Comparison of ENCODE assay signal across 8 cellular contexts in genomic region chr7:140640727-140641531, GRCh38. TPM values are rescaled to one million over a fixed set of nuclear protein-coding genes. Genes with fewer than 3 reads are reported as not detected.
DNase-seq lines count a peak whose midpoint lies in the region; ATAC-seq and TF ChIP-seq lines count a peak whose summit lies in the region.

Gene DENND2A, minus strand, starts transcription at chr7:140640813. Its CDS starts 38,416 bp downstream, at chr7:140602397.

- no peak for TF ChIP-seq CTCF in gastrocnemius medialis (IDR thresholded peaks at IDR 0.05 in 4 of 5, conservative IDR thresholded peaks at IDR 0.05 in 1 of 5)

- in situ Hi-C loops in gastrocnemius medialis (cut with MboI; ENCODE audit: low sequenced_read_pairs in 4 of 4): no loop called here

- DNase-seq in activated CD4-positive, alpha-beta T cell treated with anti-CD3 and anti-CD28 coated beads for 48 hours: peak; percentile 13
- DNase-seq in activated CD4-positive, alpha-beta T cell treated with anti-CD3 and anti-CD28 coated beads for 1 hour: no peak
- peak; percentile 42 for DNase-seq in NCI-H774 (lab: John Stamatoyannopoulos, UW)
- no peak for DNase-seq in central memory CD8-positive, alpha-beta T cell (ENCODE audit: low spot score in 2 of 2)
- peak; percentile 62 for DNase-seq in inferior parietal cortex (ENCODE audit: extremely low spot score)
- peak; percentile 28 to 34 for DNase-seq in gastrocnemius medialis
- DNase-seq in effector CD8-positive, alpha-beta T cell (lab: John Stamatoyannopoulos, UW): no peak

- H3K4me3 Mint-ChIP-seq in central memory CD8-positive, alpha-beta T cell: peak within 1 kb of the TSS; percentile 71

- intact Hi-C loops in gastrocnemius medialis (cut with DNase I; ENCODE audit: low total_unique reads): loop anchor here (5.0 kb wide), 1 partner anchor 99 kb away; no protein-coding TSS in a partner anchor

- peaks cover 2% of the 10 kb centered on the region for H3K36me3 Mint-ChIP-seq in central memory CD8-positive, alpha-beta T cell (ENCODE audit: insufficient read depth)

- no peak for TF ChIP-seq POLR2A in gastrocnemius medialis (IDR thresholded peaks at IDR 0.05)

- peaks cover 11% of the 10 kb centered on the region for H3K4me1 Mint-ChIP-seq in central memory CD8-positive, alpha-beta T cell

- H3K27me3 Mint-ChIP-seq in central memory CD8-positive, alpha-beta T cell: peaks cover 78% of the 10 kb centered on the region

- no peaks in the 10 kb centered on the region for H3K9me3 ChIP-seq in gastrocnemius medialis

- H3K27ac ChIP-seq in gastrocnemius medialis: peak within 1 kb of the TSS; percentile 82 to 83 (median 83)

- peak within 1 kb of the TSS; percentile 60 to 66 (median 63) for H3K4me3 ChIP-seq in gastrocnemius medialis

- H3K27me3 ChIP-seq in gastrocnemius medialis: peaks cover 18 to 43% (median 25%) of the 10 kb centered on the region in 3 donors

- H3K4me1 ChIP-seq in gastrocnemius medialis: peaks cover 9 to 12% of the 10 kb centered on the region in 2 donors

- peak within 1 kb of the TSS; percentile 32 for H3K27ac Mint-ChIP-seq in central memory CD8-positive, alpha-beta T cell (ENCODE audit: low read depth)

- no peak for ATAC-seq in central memory CD8-positive, alpha-beta T cell (replicated peaks; ENCODE audit: extremely low read depth, poor library complexity, severe bottlenecking)
- ATAC-seq in gastrocnemius medialis: peak; percentile 28 to 49
- no peak for ATAC-seq in HG02981 (IDR thresholded peaks at IDR 0.05; ENCODE audit: unreplicated experiment)

- H3K36me3 ChIP-seq in gastrocnemius medialis: no peaks in the 10 kb centered on the region

- no peaks in the 10 kb centered on the region for H3K9me3 Mint-ChIP-seq in central memory CD8-positive, alpha-beta T cell

RNA-seq across cellular contexts. Expression of gene DENND2A, which starts in this region (rescaled TPM):
- 1 to 10 TPM in 3 of 4 donors, under 1 TPM in 1; 0.73 to 2.6 (median 1.6) TPM for total RNA-seq in gastrocnemius medialis

Comparison
In these comparisons a context has a peak if more than half of its experiments do, and no peak if none do; other contexts are left out.
1. DNase-seq: peak in activated CD4-positive, alpha-beta T cell treated with anti-CD3 and anti-CD28 coated beads for 48 hours (single experiment), NCI-H774 (single experiment), inferior parietal cortex (single experiment) and gastrocnemius medialis (2 of 2); none in activated CD4-positive, alpha-beta T cell treated with anti-CD3 and anti-CD28 coated beads for 1 hour (single experiment), central memory CD8-positive, alpha-beta T cell (0 of 2) and effector CD8-positive, alpha-beta T cell (single experiment).
2. ATAC-seq: peak in gastrocnemius medialis (2 of 2); none in central memory CD8-positive, alpha-beta T cell (single experiment) and HG02981 (single experiment).